24 cellular contexts compared by ENCODE assay signal in the genomic region with DNA sequence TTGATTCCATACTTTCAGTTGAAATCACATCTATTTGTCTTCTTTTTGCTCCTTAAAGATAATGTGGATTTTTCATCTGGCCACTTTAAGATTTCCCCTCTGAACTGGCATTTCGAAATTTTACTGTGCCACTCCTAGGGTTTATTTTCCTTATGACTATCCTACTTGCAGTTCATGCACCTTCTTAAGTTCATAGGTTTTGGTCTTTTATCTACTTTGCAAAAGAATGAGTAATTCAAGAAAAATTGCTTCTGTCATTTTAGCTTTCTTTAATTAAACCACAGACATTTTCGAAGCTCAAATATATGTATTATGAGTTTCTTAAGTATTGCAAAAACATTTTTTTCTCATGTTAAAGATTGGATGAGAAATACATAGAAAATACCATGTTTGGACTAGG.
"Had no signal": no experiment of that assay in that cellular context is flagged by ENCODE, and none has a peak within 500 bp of the region (broad histone marks: within the 10 kb centered on the region; RNA-seq: fewer than 3 reads in every experiment).

No MANE protein-coding gene starts in this region.

- H3K9me3 ChIP-seq: adrenal gland, ascending aorta, Peyer's patch had no signal

- H3K4me1 ChIP-seq: adrenal gland, ascending aorta, Peyer's patch had no signal

- H3K9ac ChIP-seq: KMS-11 had no signal

- H3K36me3 ChIP-seq: adrenal gland, ascending aorta, cardiac muscle cell, Peyer's patch, WERI-Rb-1 had no signal

- ATAC-seq: activated CD8-positive, alpha-beta T cell treated with anti-CD3 and anti-CD28 coated beads for 36 hours; activated naive CD4-positive, alpha-beta T cell treated with anti-CD3 and anti-CD28 coated beads, Interleukin-2, amount 50 U/mL, for 72 hours had no signal

- H3K27me3 Mint-ChIP-seq: activated CD8-positive, alpha-beta T cell treated with anti-CD3 and anti-CD28 coated beads for 36 hours had no signal

- H3K27ac Mint-ChIP-seq: activated CD8-positive, alpha-beta T cell treated with anti-CD3 and anti-CD28 coated beads for 36 hours; activated naive CD4-positive, alpha-beta T cell treated with anti-CD3 and anti-CD28 coated beads, Interleukin-2, amount 50 U/mL, for 72 hours; activated T-helper 2 cell treated with anti-CD3 and anti-CD28 coated beads, Interferon-gamma antibody, Interleukin-2, Interleukin-4, amounts not matched to agents 10 μg/mL and 5 μg/mL and 100 μg/mL, durations not matched to agents 14 hours and 24 hours and 36 hours had no signal

- H3K4me3 ChIP-seq: adrenal gland, ascending aorta, cardiac muscle cell, Peyer's patch had no signal

- DNase-seq: activated CD4-positive, alpha-beta T cell treated with anti-CD3 and anti-CD28 coated beads for 1 hour; activated CD4-positive, alpha-beta T cell treated with anti-CD3 and anti-CD28 coated beads for 48 hours; activated CD4-positive, CD25-positive, alpha-beta regulatory T cell; activated CD8-positive, alpha-beta T cell treated with anti-CD3 and anti-CD28 coated beads for 36 hours; activated gamma-delta T cell; activated naive CD4-positive, alpha-beta T cell treated with Interleukin-2 at 50 U/mL for 16 hours; activated T-cell treated with anti-CD3 and anti-CD28 coated beads, Interleukin-2, amount 50 U/mL, for 1 hour; adrenal gland; NCI-H1092 treated with DMSO at 0.1 percent for 48 hours; NCI-H1417 treated with DMSO at 0.1 percent for 48 hours; NCI-H187 treated with DMSO at 0.1 percent for 48 hours; NCI-H2081; NCI-H345; NCI-H524 treated with DMSO at 0.1 percent for 48 hours; Peyer's patch; Right ventricle myocardium superior; RPMI8226; T1000; WERI-Rb-1 had no signal

- H3K36me3 Mint-ChIP-seq: activated naive CD4-positive, alpha-beta T cell treated with anti-CD3 and anti-CD28 coated beads, Interleukin-2, amount 50 U/mL, for 72 hours had no signal

- H3K4me3 Mint-ChIP-seq: activated CD8-positive, alpha-beta T cell treated with anti-CD3 and anti-CD28 coated beads for 36 hours had no signal

- H3K27ac ChIP-seq: adrenal gland, ascending aorta, cardiac muscle cell, KMS-11, Peyer's patch, WERI-Rb-1 had no signal

- H3K4me2 ChIP-seq: KMS-11 had no signal

- H3K27me3 ChIP-seq: adrenal gland, ascending aorta, cardiac muscle cell, Peyer's patch had no signal
